In genomic region chr12:117293510-117293909, GRCh38 we compare ENCODE assay signal across 24 cellular contexts.
"Had no signal": no experiment of that assay in that cellular context is flagged by ENCODE, and none has a peak within 500 bp of the region (broad histone marks: within the 10 kb centered on the region; RNA-seq: fewer than 3 reads in every experiment).

No MANE protein-coding gene starts in this region.

- H3K27me3 ChIP-seq: colonic mucosa, foreskin keratinocyte, gastrocnemius medialis, hepatocyte had no signal

- H3K4me3 Mint-ChIP-seq: dendritic cell treated with granulocyte-macrophage colony-stimulating factor and Interleukin-4, amounts not matched to agents 40 ng/mL and 50 ng/mL, for 4 days; effector memory CD8-positive, alpha-beta T cell; endodermal cell had no signal

- H3K9me3 Mint-ChIP-seq: dendritic cell treated with granulocyte-macrophage colony-stimulating factor and Interleukin-4, amounts not matched to agents 40 ng/mL and 50 ng/mL, for 4 days had no signal

- H3K79me2 ChIP-seq: hepatocyte had no signal

- H3K4me3 ChIP-seq: colonic mucosa, coronary artery, dorsolateral prefrontal cortex, esophagus muscularis mucosa, esophagus squamous epithelium, gastrocnemius medialis, gastroesophageal sphincter, heart left ventricle, heart right ventricle, hepatocyte had no signal

- H3K36me3 ChIP-seq: colonic mucosa, esophagus muscularis mucosa, esophagus squamous epithelium, gastrocnemius medialis, gastroesophageal sphincter, heart left ventricle, heart right ventricle had no signal

- H3K9me3 ChIP-seq: colonic mucosa, esophagus squamous epithelium, gastrocnemius medialis, heart right ventricle had no signal

- ATAC-seq: effector memory CD8-positive, alpha-beta T cell; gastrocnemius medialis; gastroesophageal sphincter; heart left ventricle; heart right ventricle had no signal

- H3K27ac ChIP-seq: colonic mucosa, coronary artery, dorsolateral prefrontal cortex, epithelial cell of prostate, esophagus muscularis mucosa, esophagus squamous epithelium, foreskin keratinocyte, gastrocnemius medialis, gastroesophageal sphincter, heart left ventricle, heart right ventricle, hepatocyte had no signal

- H3K4me1 ChIP-seq: colonic mucosa, esophagus muscularis mucosa, esophagus squamous epithelium, foreskin keratinocyte, gastrocnemius medialis, gastroesophageal sphincter, heart left ventricle, heart right ventricle had no signal

- DNase-seq: colonic mucosa; cortex of kidney; dermis blood vessel endothelial cell; dorsolateral prefrontal cortex; effector CD4-positive, alpha-beta T cell; effector CD8-positive, alpha-beta T cell; effector memory CD4-positive, alpha-beta T cell; effector memory CD8-positive, alpha-beta T cell; esophagus squamous epithelium; foreskin fibroblast; foreskin keratinocyte; foreskin melanocyte; gastrocnemius medialis; head of caudate nucleus; heart left ventricle; heart right ventricle; hippocampal formation had no signal

- H2AFZ ChIP-seq: hepatocyte had no signal

- H3K27ac Mint-ChIP-seq: dendritic cell treated with granulocyte-macrophage colony-stimulating factor and Interleukin-4, amounts not matched to agents 40 ng/mL and 50 ng/mL, for 4 days; effector memory CD8-positive, alpha-beta T cell; endodermal cell had no signal

- H3K4me1 Mint-ChIP-seq: endodermal cell had no signal

- H3K4me2 ChIP-seq: hepatocyte had no signal
